11 cellular contexts compared by ENCODE assay signal in genomic region chr17:52157603-52158449, GRCh38. TPM values are rescaled to one million over a fixed set of nuclear protein-coding genes. Genes with fewer than 3 reads are reported as not detected.
DNase-seq lines count a peak whose midpoint lies in the region; ATAC-seq, FAIRE-seq and TF ChIP-seq lines count a peak whose summit lies in the region.
"Had no signal": no experiment of that assay in that cellular context is flagged by ENCODE, and none has a peak within 500 bp of the region (broad histone marks: within the 10 kb centered on the region; RNA-seq: fewer than 3 reads in every experiment).

No MANE protein-coding gene starts in this region.

- H3K9ac ChIP-seq in keratinocyte (ENCODE audit: control insufficient read depth, extremely low read depth, insufficient read depth, low read length) (peak overlapping the region; percentile 33), MM.1S (ENCODE audit: low read length) (no peak overlapping the region)

- H3K9me3 ChIP-seq in keratinocyte (ENCODE audit: control insufficient read depth, low read depth, low read length) (no peaks in the 10 kb centered on the region), testis (no peaks in the 10 kb centered on the region), MM.1S (replicated peaks; ENCODE audit: insufficient read depth, low read length) (no peaks in the 10 kb centered on the region)

- no peak overlapping the region for H3K27ac Mint-ChIP-seq in activated naive CD4-positive, alpha-beta T cell treated with anti-CD3 and anti-CD28 coated beads for 36 hours
- no peak overlapping the region for H3K27ac Mint-ChIP-seq in activated naive CD4-positive, alpha-beta T cell treated with anti-CD3 and anti-CD28 coated beads, Interleukin-2, amount 10 ng/mL, durations not matched to agents 7 days and 5 days
- H3K27ac Mint-ChIP-seq in activated naive CD8-positive, alpha-beta T cell treated with anti-CD3 and anti-CD28 coated beads for 36 hours: no peak overlapping the region
- H3K27ac Mint-ChIP-seq in Calu3 (ENCODE audit: unreplicated experiment) (no peak overlapping the region), natural killer cell (no peak overlapping the region)

- H3K9me3 Mint-ChIP-seq in activated naive CD4-positive, alpha-beta T cell treated with anti-CD3 and anti-CD28 coated beads for 36 hours: no peaks in the 10 kb centered on the region
- no peaks in the 10 kb centered on the region for H3K9me3 Mint-ChIP-seq in activated naive CD4-positive, alpha-beta T cell treated with anti-CD3 and anti-CD28 coated beads, Interleukin-2, amount 10 ng/mL, durations not matched to agents 7 days and 5 days
- peaks cover 9% of the 10 kb centered on the region for H3K9me3 Mint-ChIP-seq in activated naive CD8-positive, alpha-beta T cell treated with anti-CD3 and anti-CD28 coated beads for 36 hours
- H3K9me3 Mint-ChIP-seq in Calu3 (ENCODE audit: low read depth, unreplicated experiment): peaks cover 10% of the 10 kb centered on the region
- peaks cover 0 to 5% of the 10 kb centered on the region in 2 donors for H3K9me3 Mint-ChIP-seq in natural killer cell

- peak; percentile 5 for DNase-seq in activated naive CD4-positive, alpha-beta T cell treated with anti-CD3 and anti-CD28 coated beads for 36 hours
- no peak for DNase-seq in activated naive CD4-positive, alpha-beta T cell treated with anti-CD3 and anti-CD28 coated beads, Interleukin-2, amount 10 ng/mL, durations not matched to agents 7 days and 5 days
- peak; percentile 9 for DNase-seq in activated naive CD8-positive, alpha-beta T cell treated with anti-CD3 and anti-CD28 coated beads for 36 hours
- no peak for DNase-seq in keratinocyte (ENCODE audit: low read depth, low spot score)
- no peak for DNase-seq in testis
- DNase-seq in Calu3: no peak
- no peak for DNase-seq in MM.1S
- no peak for DNase-seq in natural killer cell

- H3K36me3 ChIP-seq in keratinocyte (ENCODE audit: control insufficient read depth in 2 of 2, extremely low read depth in 1 of 2, insufficient read depth in 2 of 2, low read length in 2 of 2) (no peaks in the 10 kb centered on the region), testis (ENCODE audit: low read depth, missing control alignments) (no peaks in the 10 kb centered on the region), MM.1S (replicated peaks; ENCODE audit: insufficient read depth, low read length) (no peaks in the 10 kb centered on the region)

- H3K27ac ChIP-seq in keratinocyte (ENCODE audit: control insufficient read depth, insufficient read depth, low read length): no peak overlapping the region
- H3K27ac ChIP-seq in testis: no peak overlapping the region
- no peak overlapping the region for H3K27ac ChIP-seq in MM.1S (ENCODE audit: low read length)

- H3K4me2 ChIP-seq in keratinocyte (ENCODE audit: control insufficient read depth, extremely low read depth, insufficient read depth, low read depth, low read length): peak overlapping the region; percentile 82
- H3K4me2 ChIP-seq in MM.1S (ENCODE audit: low read depth, low read length): no peak overlapping the region

- no peaks in the 10 kb centered on the region for H3K9me2 ChIP-seq in MM.1S (replicated peaks; ENCODE audit: insufficient read depth, low read length)

- H3F3A ChIP-seq in MM.1S (ENCODE audit: insufficient read depth, low read length): no peaks in the 10 kb centered on the region

- H2AFZ ChIP-seq in keratinocyte (ENCODE audit: control insufficient read depth, low read length) (peak overlapping the region; percentile 79), MM.1S (ENCODE audit: low read length) (no peak overlapping the region)

- H3K27me3 Mint-ChIP-seq in activated naive CD4-positive, alpha-beta T cell treated with anti-CD3 and anti-CD28 coated beads for 36 hours (ENCODE audit: low read depth): peaks cover 52% of the 10 kb centered on the region
- H3K27me3 Mint-ChIP-seq in activated naive CD4-positive, alpha-beta T cell treated with anti-CD3 and anti-CD28 coated beads, Interleukin-2, amount 10 ng/mL, durations not matched to agents 7 days and 5 days: peaks cover 52% of the 10 kb centered on the region
- H3K27me3 Mint-ChIP-seq in activated naive CD8-positive, alpha-beta T cell treated with anti-CD3 and anti-CD28 coated beads for 36 hours: peaks cover 64% of the 10 kb centered on the region
- peaks cover 13% of the 10 kb centered on the region for H3K27me3 Mint-ChIP-seq in Calu3 (ENCODE audit: unreplicated experiment)
- H3K27me3 Mint-ChIP-seq in natural killer cell (ENCODE audit: low read depth in 2 of 2): peaks cover 33 to 45% of the 10 kb centered on the region in 2 donors

- peaks cover 32% of the 10 kb centered on the region for H3K4me1 ChIP-seq in keratinocyte (ENCODE audit: control insufficient read depth, extremely low read depth, insufficient read depth, low read length)
- no peaks in the 10 kb centered on the region for H3K4me1 ChIP-seq in testis
- no peaks in the 10 kb centered on the region for H3K4me1 ChIP-seq in MM.1S (ENCODE audit: low read length)

- H3K36me3 Mint-ChIP-seq in activated naive CD4-positive, alpha-beta T cell treated with anti-CD3 and anti-CD28 coated beads for 36 hours (ENCODE audit: low read depth): no peaks in the 10 kb centered on the region
- no peaks in the 10 kb centered on the region for H3K36me3 Mint-ChIP-seq in activated naive CD4-positive, alpha-beta T cell treated with anti-CD3 and anti-CD28 coated beads, Interleukin-2, amount 10 ng/mL, durations not matched to agents 7 days and 5 days
- no peaks in the 10 kb centered on the region for H3K36me3 Mint-ChIP-seq in activated naive CD8-positive, alpha-beta T cell treated with anti-CD3 and anti-CD28 coated beads for 36 hours
- H3K36me3 Mint-ChIP-seq in Calu3 (ENCODE audit: insufficient read depth, unreplicated experiment): no peaks in the 10 kb centered on the region
- H3K36me3 Mint-ChIP-seq in natural killer cell: peaks cover 14% of the 10 kb centered on the region

- H4K20me1 ChIP-seq in keratinocyte (ENCODE audit: control insufficient read depth, extremely low read depth, insufficient read depth, low read length) (no peaks in the 10 kb centered on the region), MM.1S (ENCODE audit: insufficient read depth, low read length) (no peaks in the 10 kb centered on the region)

- H3K27me3 ChIP-seq in keratinocyte (ENCODE audit: control insufficient read depth, extremely low read depth, insufficient read depth, low read length) (peaks cover 25% of the 10 kb centered on the region), testis (no peaks in the 10 kb centered on the region), MM.1S (replicated peaks; ENCODE audit: insufficient read depth, low read length) (no peaks in the 10 kb centered on the region)

- TF ChIP-seq CTCF in keratinocyte (optimal IDR thresholded peaks at IDR 0.05 in 1 of 3, IDR thresholded peaks at IDR 0.05 in 1 of 3, conservative IDR thresholded peaks at IDR 0.05 in 1 of 3; ENCODE audit: extremely low read depth in 1 of 3, insufficient read depth in 2 of 3, low read length in 3 of 3) (no peak), testis (IDR thresholded peaks at IDR 0.05) (no peak), Calu3 (IDR thresholded peaks at IDR 0.05; ENCODE audit: unreplicated experiment) (no peak), MM.1S (IDR thresholded peaks at IDR 0.05; ENCODE audit: low read length) (no peak), natural killer cell (IDR thresholded peaks at IDR 0.05) (no peak)

- CTCF ChIA-PET in activated naive CD4-positive, alpha-beta T cell treated with anti-CD3 and anti-CD28 coated beads for 36 hours (lab: Charles Lee): no interaction called here
- CTCF ChIA-PET in activated naive CD4-positive, alpha-beta T cell treated with anti-CD3 and anti-CD28 coated beads, Interleukin-2, amount 10 ng/mL, durations not matched to agents 7 days and 5 days (lab: Charles Lee): no interaction called here
- CTCF ChIA-PET in Calu3 (lab: Charles Lee): no interaction called here

- peaks cover 8% of the 10 kb centered on the region for H3K4me1 Mint-ChIP-seq in activated naive CD4-positive, alpha-beta T cell treated with anti-CD3 and anti-CD28 coated beads for 36 hours (ENCODE audit: low read depth)
- peaks cover 4% of the 10 kb centered on the region for H3K4me1 Mint-ChIP-seq in activated naive CD4-positive, alpha-beta T cell treated with anti-CD3 and anti-CD28 coated beads, Interleukin-2, amount 10 ng/mL, durations not matched to agents 7 days and 5 days
- H3K4me1 Mint-ChIP-seq in activated naive CD8-positive, alpha-beta T cell treated with anti-CD3 and anti-CD28 coated beads for 36 hours: peaks cover 5% of the 10 kb centered on the region
- H3K4me1 Mint-ChIP-seq in Calu3 (ENCODE audit: low read depth, unreplicated experiment) (no peaks in the 10 kb centered on the region), natural killer cell (no peaks in the 10 kb centered on the region)

- dilution Hi-C loops in keratinocyte (cut with MboI; ENCODE audit: extremely low pct_ligation_motif_present, low sequenced_read_pairs): no loop called here

- intact Hi-C loops in activated naive CD4-positive, alpha-beta T cell treated with anti-CD3 and anti-CD28 coated beads for 36 hours (cut with micrococcal nuclease): no loop called here
- intact Hi-C loops in testis (cut with DNase I; ENCODE audit: low total_unique reads) (no loop called here), Calu3 (cut with micrococcal nuclease; ENCODE audit: unreplicated experiment) (no loop called here), natural killer cell (cut with micrococcal nuclease) (no loop called here)

- no peaks in the 10 kb centered on the region for H3K9me1 ChIP-seq in keratinocyte (ENCODE audit: control insufficient read depth, extremely low read depth, insufficient read depth, low read length)

- no peak for FAIRE-seq in keratinocyte (lab: Jason Lieb, UNC)
- FAIRE-seq: endothelial cell of umbilical vein had no signal

- H3K4me3 Mint-ChIP-seq in activated naive CD4-positive, alpha-beta T cell treated with anti-CD3 and anti-CD28 coated beads for 36 hours: no peak overlapping the region
- H3K4me3 Mint-ChIP-seq in activated naive CD4-positive, alpha-beta T cell treated with anti-CD3 and anti-CD28 coated beads, Interleukin-2, amount 10 ng/mL, durations not matched to agents 7 days and 5 days: no peak overlapping the region
- H3K4me3 Mint-ChIP-seq in activated naive CD8-positive, alpha-beta T cell treated with anti-CD3 and anti-CD28 coated beads for 36 hours: no peak overlapping the region
- H3K4me3 Mint-ChIP-seq in Calu3 (ENCODE audit: low read depth, unreplicated experiment) (no peak overlapping the region), natural killer cell (no peak overlapping the region)

- 1 to 2% methylated on average over 32 to 67 of the region's 68 CpGs for WGBS in testis, 2 donors

- H3K4me3 ChIP-seq in keratinocyte (ENCODE audit: control insufficient read depth in 2 of 3, extremely low read depth in 1 of 3, insufficient read depth in 2 of 3, low read depth in 1 of 3, low read length in 3 of 3) (peak overlapping the region; percentile 40 to 76 (median 64)), testis (peak overlapping the region; percentile 31 to 38), MM.1S (ENCODE audit: low read length) (no peak overlapping the region)

- no peak for ATAC-seq in natural killer cell

- no peaks in the 10 kb centered on the region for H3K79me2 ChIP-seq in keratinocyte (ENCODE audit: control insufficient read depth, insufficient read depth, low read length)
- H3K79me2 ChIP-seq in MM.1S (ENCODE audit: low read length): no peaks in the 10 kb centered on the region

- no peak for TF ChIP-seq POLR2A in testis (IDR thresholded peaks at IDR 0.05)

- no TSS peak for BruUV-seq in Calu3 (replicated peaks; lab: Mats Ljungman, UMichigan)

RNA-seq across cellular contexts. Expression of gene CA10, which starts 0.7 kb away (rescaled TPM):
- total RNA-seq in activated naive CD4-positive, alpha-beta T cell treated with anti-CD3 and anti-CD28 coated beads for 36 hours: not detected
- total RNA-seq in activated naive CD8-positive, alpha-beta T cell treated with anti-CD3 and anti-CD28 coated beads for 36 hours: not detected
- polyA plus RNA-seq in keratinocyte: 0.80 to 2.9 TPM (median 2.2 TPM) in 3 replicates
- not detected for polyA plus RNA-seq in keratinocyte (2011; ENCODE audit: low read depth)
- polyA plus RNA-seq in keratinocyte (2011; cell fraction: cytosol; rRNA removed): 1.5 and 2.2 TPM in 2 replicates
- polyA plus RNA-seq in keratinocyte (2011; cell fraction: nucleus; rRNA removed): 1.6 TPM in 2 replicates
- 1.7 TPM in 1 of 2 replicates, not detected in the other for polyA plus RNA-seq in keratinocyte (2012; ENCODE audit: low replicate concordance)
- polyA minus RNA-seq in keratinocyte: 0.63 to 8.3 TPM (median 2.6 TPM) in 3 replicates
- 1.5 TPM for polyA minus RNA-seq in keratinocyte (2011; cell fraction: cytosol; rRNA and poly(A)+ RNA removed)
- 1.7 and 3.3 TPM in 2 replicates for polyA minus RNA-seq in keratinocyte (2011; cell fraction: nucleus; rRNA and poly(A)+ RNA removed)
- 1 to 10 TPM; 5.0 to 5.3 TPM for total RNA-seq in testis
- 30.7 TPM for polyA plus RNA-seq in testis (ENCODE audit: insufficient read depth, low read depth, low replicate concordance)
- not detected in 2 replicates for total RNA-seq in Calu3 (2022)
- total RNA-seq in natural killer cell: not detected
- total RNA-seq: endothelial cell of umbilical vein, RPMI7951 had no signal
- polyA plus RNA-seq: BJ, endothelial cell of umbilical vein had no signal

Comparison
In these comparisons a context has a peak if more than half of its experiments do, and no peak if none do; other contexts are left out.
1. DNase-seq: peak in activated naive CD4-positive, alpha-beta T cell treated with anti-CD3 and anti-CD28 coated beads for 36 hours (single experiment) and activated naive CD8-positive, alpha-beta T cell treated with anti-CD3 and anti-CD28 coated beads for 36 hours (single experiment); none in activated naive CD4-positive, alpha-beta T cell treated with anti-CD3 and anti-CD28 coated beads, Interleukin-2, amount 10 ng/mL, durations not matched to agents 7 days and 5 days (single experiment), keratinocyte (single experiment), testis (single experiment), Calu3 (single experiment), MM.1S (single experiment) and natural killer cell (single experiment).